Comparison of ENCODE assay signal across 8 cellular contexts in genomic region chr14:69610020-69610858, GRCh38. TPM values are rescaled to one million over a fixed set of nuclear protein-coding genes. Genes with fewer than 3 reads are reported as not detected.
DNase-seq lines count a peak whose midpoint lies in the region; ATAC-seq and TF ChIP-seq lines count a peak whose summit lies in the region.

No MANE protein-coding gene starts in this region.

- TF ChIP-seq CTCF in heart right ventricle (IDR thresholded peaks at IDR 0.05) (no peak), breast epithelium (IDR thresholded peaks at IDR 0.05) (no peak), vagina (IDR thresholded peaks at IDR 0.05) (no peak), GM20000 (IDR thresholded peaks at IDR 0.05; ENCODE audit: extremely low read depth, missing control alignments) (no peak)

- peak overlapping the region; percentile 39 for H3K4me2 ChIP-seq in mesendoderm (ENCODE audit: low read length)

- H4K8ac ChIP-seq in mesendoderm (ENCODE audit: low read depth, low read length): no peak overlapping the region

- H3K4me3 ChIP-seq in heart right ventricle: peak overlapping the region in 9 of 10 donors; percentile 36 to 91 (median 82)
- peak overlapping the region in 2 of 3 donors; percentile 89 to 98 for H3K4me3 ChIP-seq in breast epithelium
- H3K4me3 ChIP-seq in mesendoderm (ENCODE audit: low read length): no peak overlapping the region
- peak overlapping the region; percentile 92 to 93 for H3K4me3 ChIP-seq in vagina

- H3K4ac ChIP-seq in mesendoderm (ENCODE audit: low read depth, low read length): no peak overlapping the region

- no peak overlapping the region for H2BK15ac ChIP-seq in mesendoderm (replicated peaks; ENCODE audit: low read depth)

- DNase-seq in heart right ventricle: no peak
- DNase-seq in Right ventricle myocardium inferior (ENCODE audit: missing footprints): no peak
- no peak for DNase-seq in breast epithelium (ENCODE audit: low spot score in 2 of 2)
- no peak for DNase-seq in mesendoderm
- DNase-seq in vagina (ENCODE audit: extremely low spot score in 2 of 2): no peak
- no peak for DNase-seq in GM20000 (ENCODE audit: low spot score)

- H3K9ac ChIP-seq in mesendoderm (ENCODE audit: low read length): peak overlapping the region; percentile 57

- peaks cover 0 to 15% (median 0%) of the 10 kb centered on the region in 9 donors for H3K36me3 ChIP-seq in heart right ventricle
- H3K36me3 ChIP-seq in breast epithelium: no peaks in the 10 kb centered on the region
- no peaks in the 10 kb centered on the region for H3K36me3 ChIP-seq in mesendoderm (ENCODE audit: control insufficient read depth, insufficient read depth, low read length)
- H3K36me3 ChIP-seq in vagina: no peaks in the 10 kb centered on the region

- no peak overlapping the region for H3K18ac ChIP-seq in mesendoderm (ENCODE audit: low read length)

- no peak overlapping the region for H3K23ac ChIP-seq in mesendoderm (ENCODE audit: low read length)

- intact Hi-C loops in heart right ventricle (cut with DNase I): loop anchor here (2.0 to 10.0 kb wide), 9 partner anchors 37 to 112 kb away; no protein-coding TSS in a partner anchor
- intact Hi-C loops in Right ventricle myocardium inferior (cut with DNase I): loop anchor here (5.0 kb wide), 2 partner anchors 42 to 57 kb away; no protein-coding TSS in a partner anchor
- intact Hi-C loops in breast epithelium (cut with DNase I; ENCODE audit: low total_unique reads): loop anchor here (10.0 kb wide), 1 partner anchor 65 kb away; no protein-coding TSS in a partner anchor
- intact Hi-C loops in vagina (cut with DNase I): loop anchor here (5.0 kb wide), 1 partner anchor 102 kb away; no protein-coding TSS in a partner anchor

- peak overlapping the region; percentile 65 for H3K56ac ChIP-seq in mesendoderm (ENCODE audit: low read length)

- no peak overlapping the region for H4K5ac ChIP-seq in mesendoderm (ENCODE audit: low read length)

- peak in 3 of 8 donors; percentile 4 to 15 (median 11) for ATAC-seq in heart right ventricle
- ATAC-seq in Right ventricle myocardium inferior: no peak
- ATAC-seq in GM21528 (IDR thresholded peaks at IDR 0.05; ENCODE audit: low FRiP score, unreplicated experiment): no peak
- ATAC-seq in HG03571 (IDR thresholded peaks at IDR 0.05; ENCODE audit: unreplicated experiment): no peak

- TF ChIP-seq POLR2A in breast epithelium (IDR thresholded peaks at IDR 0.05): no peak
- TF ChIP-seq POLR2A in vagina (IDR thresholded peaks at IDR 0.05): no peak

- 53 to 62% methylated on average over 8 of the region's 8 CpGs for WGBS in heart right ventricle, 2 donors
- no CpG with 5 or more reads among the region's 8 CpGs for WGBS in mesendoderm (ENCODE audit: extremely low coverage, insufficient coverage, low lambda C conversion rate)

- H3K27me3 ChIP-seq in heart right ventricle (no peaks in the 10 kb centered on the region), breast epithelium (no peaks in the 10 kb centered on the region), mesendoderm (ENCODE audit: insufficient read depth, low read length, poor library complexity) (no peaks in the 10 kb centered on the region), vagina (no peaks in the 10 kb centered on the region)

- H3K27ac ChIP-seq in heart right ventricle: peak overlapping the region; percentile 41 to 99 (median 84)
- peak overlapping the region; percentile 97 to 99 for H3K27ac ChIP-seq in breast epithelium
- no peak overlapping the region for H3K27ac ChIP-seq in mesendoderm (ENCODE audit: low read depth, low read length)
- peak overlapping the region; percentile 79 for H3K27ac ChIP-seq in vagina

- H3K79me1 ChIP-seq in mesendoderm (ENCODE audit: low read length): no peaks in the 10 kb centered on the region

- H3K4me1 ChIP-seq in heart right ventricle (peaks cover 11 to 59% (median 42%) of the 10 kb centered on the region in 9 donors), breast epithelium (peaks cover 0 to 21% of the 10 kb centered on the region in 2 donors), mesendoderm (ENCODE audit: control insufficient read depth, low read depth, low read length) (peaks cover 2% of the 10 kb centered on the region), vagina (peaks cover 55% of the 10 kb centered on the region)

- no peak overlapping the region for H2BK120ac ChIP-seq in mesendoderm (ENCODE audit: low read depth, low read length)

- H2AK5ac ChIP-seq in mesendoderm (ENCODE audit: low read length): no peak overlapping the region

- no peak overlapping the region for H2BK5ac ChIP-seq in mesendoderm (ENCODE audit: low read length)

- H3K9me3 ChIP-seq in heart right ventricle (no peaks in the 10 kb centered on the region), breast epithelium (no peaks in the 10 kb centered on the region), vagina (no peaks in the 10 kb centered on the region)

- H3K79me2 ChIP-seq in mesendoderm (ENCODE audit: control insufficient read depth, insufficient read depth, low read length): no peaks in the 10 kb centered on the region

RNA-seq across cellular contexts. Expression of gene SUSD6, which starts 1.2 kb away (rescaled TPM):
- 10 to 100 TPM; 18.0 to 46.3 (median 25.5) TPM for total RNA-seq in heart right ventricle
- 1 to 10 TPM; 5.9 to 8.4 TPM for polyA plus RNA-seq in heart right ventricle
- 22.4 TPM for total RNA-seq in Right ventricle myocardium inferior
- 10 to 100 TPM; 30.2 to 55.9 (median 55.7) TPM for total RNA-seq in breast epithelium
- 2.9 TPM for polyA plus RNA-seq in mesendoderm (2013, experiment 1 of 2)
- polyA plus RNA-seq in mesendoderm (2013, experiment 2 of 2): 2.6 TPM
- total RNA-seq in vagina: 36.6 TPM

RNA-seq across cellular contexts. Expression of gene CCDC177, which starts 35.6 kb away (rescaled TPM):
- total RNA-seq in heart right ventricle: not detected
- under 1 TPM in 1 of 2 donors, not detected in 1; 0.03 TPM for polyA plus RNA-seq in heart right ventricle
- not detected for total RNA-seq in Right ventricle myocardium inferior
- under 1 TPM in 2 of 3 donors, not detected in 1; 0.29 to 0.33 TPM for total RNA-seq in breast epithelium
- 2.1 TPM for polyA plus RNA-seq in mesendoderm (2013, experiment 1 of 2)
- polyA plus RNA-seq in mesendoderm (2013, experiment 2 of 2): 1.8 TPM
- total RNA-seq in vagina: not detected
